In the genomic region with DNA sequence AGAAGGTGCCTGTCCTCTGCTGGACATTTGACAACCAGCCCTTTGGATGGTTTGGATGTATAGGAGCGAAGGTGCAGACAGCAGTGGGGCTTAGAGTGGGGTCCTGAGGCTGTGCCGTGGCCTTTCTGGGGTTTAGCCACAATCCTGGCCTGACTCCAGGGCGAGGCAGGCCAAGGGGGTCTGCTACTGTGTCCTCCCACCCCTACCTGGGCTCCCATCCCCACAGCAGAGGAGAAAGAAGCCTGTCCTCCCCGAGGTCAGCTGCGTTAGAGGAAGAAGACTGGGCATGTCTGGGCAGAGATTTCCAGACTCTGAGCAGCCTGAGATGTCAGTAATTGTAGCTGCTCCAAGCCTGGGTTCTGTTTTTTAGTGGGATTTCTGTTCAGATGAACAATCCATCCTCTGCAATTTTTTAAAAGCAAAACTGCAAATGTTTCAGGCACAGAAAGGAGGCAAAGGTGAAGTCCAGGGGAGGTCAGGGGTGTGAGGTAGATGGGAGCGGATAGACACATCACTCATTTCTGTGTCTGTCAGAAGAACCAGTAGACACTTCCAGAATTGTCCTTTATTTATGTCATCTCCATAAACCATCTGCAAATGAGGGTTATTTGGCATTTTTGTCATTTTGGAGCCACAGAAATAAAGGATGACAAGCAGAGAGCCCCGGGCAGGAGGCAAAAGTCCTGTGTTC, we compare ENCODE assay signal across 10 cellular contexts. TPM values are rescaled to one million over a fixed set of nuclear protein-coding genes. Genes with fewer than 3 reads are reported as not detected.
DNase-seq lines count a peak whose midpoint lies in the region; ATAC-seq and TF ChIP-seq lines count a peak whose summit lies in the region.
"Had no signal": no experiment of that assay in that cellular context is flagged by ENCODE, and none has a peak within 500 bp of the region (broad histone marks: within the 10 kb centered on the region; RNA-seq: fewer than 3 reads in every experiment).

No MANE protein-coding gene starts in this region.

- H3K18ac ChIP-seq in mesendoderm (ENCODE audit: low read length), result peak overlapping the region; percentile 24

- H4K5ac ChIP-seq in mesendoderm (ENCODE audit: low read length), result no peak overlapping the region

- WGBS in heart right ventricle, 2 donors, result 68 to 73% methylated on average over 7 of the region's 7 CpGs
- WGBS in mesendoderm (ENCODE audit: extremely low coverage, insufficient coverage, low lambda C conversion rate), result no CpG with 5 or more reads among the region's 7 CpGs

- no peaks in the 10 kb centered on the region for H3K79me1 ChIP-seq in mesendoderm (ENCODE audit: low read length)

- H3K56ac ChIP-seq in mesendoderm (ENCODE audit: low read length), result peak overlapping the region; percentile 92

- no peak for TF ChIP-seq CTCF in heart right ventricle (IDR thresholded peaks at IDR 0.05)
- no peak for TF ChIP-seq CTCF in vagina (IDR thresholded peaks at IDR 0.05)

- peak overlapping the region; percentile 23 for H3K4ac ChIP-seq in mesendoderm (ENCODE audit: low read depth, low read length)

- peak overlapping the region; percentile 40 for H2BK5ac ChIP-seq in mesendoderm (ENCODE audit: low read length)

- H2AK5ac ChIP-seq in mesendoderm (ENCODE audit: low read length), result no peak overlapping the region

- no peak for TF ChIP-seq POLR2A in vagina (IDR thresholded peaks at IDR 0.05)

- intact Hi-C loops in heart right ventricle (cut with DNase I), result loop anchor here in 1 of 10 donors (5.0 kb wide), 1 partner anchor 50 kb away; no protein-coding TSS in a partner anchor
- intact Hi-C loops in left cardiac atrium (cut with DNase I), result no loop called here
- intact Hi-C loops in vagina (cut with DNase I), result loop anchor here (5.0 kb wide), 1 partner anchor 50 kb away; no protein-coding TSS in a partner anchor

- H3K27me3 ChIP-seq in heart right ventricle (no peaks in the 10 kb centered on the region), mesendoderm (ENCODE audit: insufficient read depth, low read length, poor library complexity) (peaks cover 2% of the 10 kb centered on the region), vagina (no peaks in the 10 kb centered on the region)
- H3K27me3 ChIP-seq: SJCRH30 had no signal

- DNase-seq in heart right ventricle, result no peak
- DNase-seq in left cardiac atrium, result no peak
- peak; percentile 61 for DNase-seq in astrocyte of the hippocampus (ENCODE audit: low read depth, low spot score)
- DNase-seq in mesendoderm, result no peak
- no peak for DNase-seq in vagina (ENCODE audit: extremely low spot score in 2 of 2)
- DNase-seq in NCI-H748 treated with DMSO at 0.1 percent for 48 hours (lab: John Stamatoyannopoulos, UW), result no peak
- no peak for DNase-seq in stimulated activated naive CD4-positive, alpha-beta T cell treated with Interleukin-2 at 50 U/mL for 16 hours (lab: John Stamatoyannopoulos, UW)

- peak overlapping the region; percentile 31 for H3K9ac ChIP-seq in mesendoderm (ENCODE audit: low read length)

- no peaks in the 10 kb centered on the region for H3K9me3 ChIP-seq in heart right ventricle
- no peaks in the 10 kb centered on the region for H3K9me3 ChIP-seq in vagina
- H3K9me3 ChIP-seq: SJCRH30 had no signal

- no peak overlapping the region for H3K23ac ChIP-seq in mesendoderm (ENCODE audit: low read length)

- no peak for ATAC-seq in heart right ventricle
- ATAC-seq in left cardiac atrium, result no peak
- ATAC-seq in HG03378 (IDR thresholded peaks at IDR 0.05; ENCODE audit: unreplicated experiment), result no peak

- peak overlapping the region; percentile 55 to 100 (median 98) for H3K27ac ChIP-seq in heart right ventricle
- H3K27ac ChIP-seq in mesendoderm (ENCODE audit: low read depth, low read length), result peak overlapping the region; percentile 66
- H3K27ac ChIP-seq in vagina, result peak overlapping the region; percentile 99
- H3K27ac ChIP-seq: SJCRH30 had no signal

- H3K4me1 ChIP-seq in heart right ventricle (peaks cover 5 to 55% (median 32%) of the 10 kb centered on the region in 9 donors), mesendoderm (ENCODE audit: control insufficient read depth, low read depth, low read length) (peaks cover 3% of the 10 kb centered on the region), vagina (peaks cover 44% of the 10 kb centered on the region)

- H3K4me3 ChIP-seq in heart right ventricle, result peak overlapping the region in 1 of 10 donors; percentile 89
- no peak overlapping the region for H3K4me3 ChIP-seq in mesendoderm (ENCODE audit: low read length)
- no peak overlapping the region for H3K4me3 ChIP-seq in vagina

- no peak overlapping the region for H2BK15ac ChIP-seq in mesendoderm (replicated peaks; ENCODE audit: low read depth)

- peak overlapping the region; percentile 8 for H2BK120ac ChIP-seq in mesendoderm (ENCODE audit: low read depth, low read length)

- H3K36me3 ChIP-seq in heart right ventricle (peaks cover 0 to 6% (median 0%) of the 10 kb centered on the region in 9 donors), mesendoderm (ENCODE audit: control insufficient read depth, insufficient read depth, low read length) (no peaks in the 10 kb centered on the region), vagina (no peaks in the 10 kb centered on the region)
- H3K36me3 ChIP-seq: SJCRH30 had no signal

- H3K4me2 ChIP-seq in mesendoderm (ENCODE audit: low read length), result no peak overlapping the region

- peak overlapping the region; percentile 57 for H4K8ac ChIP-seq in mesendoderm (ENCODE audit: low read depth, low read length)

- no peaks in the 10 kb centered on the region for H3K79me2 ChIP-seq in mesendoderm (ENCODE audit: control insufficient read depth, insufficient read depth, low read length)

RNA-seq across cellular contexts. Expression of a gene that starts 1.3 kb away (rescaled TPM):
- 100 to 1,000 TPM in 2 of 10 donors, 10 to 100 TPM in 8; 27.1 to 105 (median 61.2) TPM for total RNA-seq in heart right ventricle
- 100 to 1,000 TPM in 1 of 2 donors, 10 to 100 TPM in 1; 23.3 to 357 TPM for polyA plus RNA-seq in heart right ventricle
- 10 to 100 TPM; 31.5 to 83.0 TPM for total RNA-seq in left cardiac atrium
- 6.0 TPM for polyA plus RNA-seq in mesendoderm (2013, experiment 1 of 2)
- 5.9 TPM for polyA plus RNA-seq in mesendoderm (2013, experiment 2 of 2)
- 169 TPM for total RNA-seq in vagina

RNA-seq across cellular contexts. Expression of a gene that starts 20.4 kb away (rescaled TPM):
- under 1 TPM in 4 of 10 donors, not detected in 6; 0.05 to 0.39 (median 0.06) TPM for total RNA-seq in heart right ventricle
- polyA plus RNA-seq in heart right ventricle, result under 1 TPM; 0.03 to 0.15 TPM
- under 1 TPM; 0.05 to 0.12 TPM for total RNA-seq in left cardiac atrium
- 0.01 TPM for polyA plus RNA-seq in mesendoderm (2013, experiment 1 of 2)
- not detected for polyA plus RNA-seq in mesendoderm (2013, experiment 2 of 2)
- 0.49 TPM for total RNA-seq in vagina
- total RNA-seq: kidney epithelial cell, SJCRH30 had no signal
